8 cellular contexts compared by ENCODE assay signal in the genomic region with DNA sequence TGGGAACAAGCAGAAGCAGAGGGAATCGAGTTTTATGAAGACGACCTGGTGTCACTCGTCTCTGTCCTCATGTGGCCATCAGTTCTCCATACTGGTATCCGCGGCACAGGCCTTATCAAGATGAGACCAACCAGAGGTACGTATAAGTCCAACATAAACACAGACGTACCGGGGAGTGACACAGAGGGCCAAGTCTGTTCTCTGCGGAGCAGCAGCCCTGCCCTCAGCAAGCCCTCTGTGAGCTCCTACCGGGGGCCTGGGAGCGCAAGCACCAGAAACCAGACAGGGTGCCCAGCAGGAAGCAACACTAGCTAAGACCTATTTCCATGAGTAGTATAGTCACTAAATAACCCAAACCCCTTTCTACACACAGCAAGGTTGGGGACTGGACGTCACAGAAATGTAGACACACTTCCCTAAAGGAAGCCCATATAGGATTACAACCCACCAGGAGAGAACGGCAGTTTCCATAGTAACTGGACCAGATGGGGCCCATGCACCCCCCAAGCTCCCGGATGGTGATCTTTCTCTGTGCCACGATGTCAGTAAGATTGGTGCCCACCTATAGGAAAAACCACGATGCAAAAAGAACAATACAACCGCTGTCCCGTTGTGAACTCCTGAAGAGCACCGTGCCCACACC. TPM values are rescaled to one million over a fixed set of nuclear protein-coding genes. Genes with fewer than 3 reads are reported as not detected.
DNase-seq lines count a peak whose midpoint lies in the region; ATAC-seq and TF ChIP-seq lines count a peak whose summit lies in the region.

No MANE protein-coding gene starts in this region.

- peak overlapping the region; percentile 90 for H3K9ac ChIP-seq in iPS-15b (ENCODE audit: low read depth, low read length)
- peak overlapping the region; percentile 28 to 95 (median 86) for H3K9ac ChIP-seq in subcutaneous abdominal adipose tissue (ENCODE audit: low read length in 5 of 5)

- peak overlapping the region; percentile 74 for H3K27ac ChIP-seq in subcutaneous abdominal adipose tissue (ENCODE audit: low read depth, low read length)

- peak overlapping the region; percentile 26 for H3K27ac Mint-ChIP-seq in T-helper 2 cell treated with Interferon-gamma antibody and Interleukin-4, amounts not matched to agents 5 μg/mL and 100 μg/mL, for 36 hours

- no peak for ATAC-seq in GM21825 (IDR thresholded peaks at IDR 0.05; ENCODE audit: unreplicated experiment)

- peak overlapping the region; percentile 92 for H3K4me3 Mint-ChIP-seq in T-helper 2 cell treated with Interferon-gamma antibody and Interleukin-4, amounts not matched to agents 5 μg/mL and 100 μg/mL, for 36 hours

- peaks cover 17% of the 10 kb centered on the region for H3K4me1 Mint-ChIP-seq in T-helper 2 cell treated with Interferon-gamma antibody and Interleukin-4, amounts not matched to agents 5 μg/mL and 100 μg/mL, for 36 hours (ENCODE audit: low read depth)

- H3K9me3 ChIP-seq in iPS-15b (ENCODE audit: control insufficient read depth, insufficient read depth, low read length) (no peaks in the 10 kb centered on the region), subcutaneous abdominal adipose tissue (ENCODE audit: control insufficient read depth in 5 of 5, low read length in 5 of 5) (no peaks in the 10 kb centered on the region)

- H3K27me3 ChIP-seq in iPS-15b (ENCODE audit: control insufficient read depth, insufficient read depth, low read length) (no peaks in the 10 kb centered on the region), subcutaneous abdominal adipose tissue (ENCODE audit: control insufficient read depth in 5 of 5, insufficient read depth in 4 of 5, low read length in 5 of 5) (no peaks in the 10 kb centered on the region)

- no peaks in the 10 kb centered on the region for H3K9me3 Mint-ChIP-seq in T-helper 2 cell treated with Interferon-gamma antibody and Interleukin-4, amounts not matched to agents 5 μg/mL and 100 μg/mL, for 36 hours

- no peak for TF ChIP-seq CTCF in WI38 (IDR thresholded peaks at IDR 0.05; ENCODE audit: low read depth, low read length)

- H3K4me3 ChIP-seq in WI38 (ENCODE audit: low read depth, low read length) (peak overlapping the region; percentile 96), iPS-15b (ENCODE audit: low read depth, low read length) (peak overlapping the region; percentile 82), subcutaneous abdominal adipose tissue (ENCODE audit: low read depth in 1 of 5, low read length in 5 of 5) (peak overlapping the region; percentile 79 to 94 (median 90))

- DNase-seq in T-helper 2 cell treated with Interferon-gamma antibody and Interleukin-4, amounts not matched to agents 5 μg/mL and 100 μg/mL, for 36 hours (ENCODE audit: low spot score) = no peak
- DNase-seq in T-helper 2 cell (no peak), retina (no peak), H4 (ENCODE audit: low spot score) (no peak)

- H3K36me3 ChIP-seq in iPS-15b (ENCODE audit: control insufficient read depth, insufficient read depth, low read length) (peaks cover 35% of the 10 kb centered on the region), subcutaneous abdominal adipose tissue (ENCODE audit: control insufficient read depth in 5 of 5, insufficient read depth in 5 of 5, low read length in 5 of 5) (peaks cover 0 to 36% (median 21%) of the 10 kb centered on the region in 5 donors)

- peaks cover 28% of the 10 kb centered on the region for H3K36me3 Mint-ChIP-seq in T-helper 2 cell treated with Interferon-gamma antibody and Interleukin-4, amounts not matched to agents 5 μg/mL and 100 μg/mL, for 36 hours (ENCODE audit: low read depth)

- H3K4me1 ChIP-seq in iPS-15b (ENCODE audit: control insufficient read depth, insufficient read depth, low read length) (peaks cover 6% of the 10 kb centered on the region), subcutaneous abdominal adipose tissue (ENCODE audit: control insufficient read depth in 5 of 5, insufficient read depth in 5 of 5, low read length in 5 of 5) (peaks cover 14 to 38% (median 33%) of the 10 kb centered on the region in 5 donors)

- H3K27me3 Mint-ChIP-seq in T-helper 2 cell treated with Interferon-gamma antibody and Interleukin-4, amounts not matched to agents 5 μg/mL and 100 μg/mL, for 36 hours (ENCODE audit: low read depth) = peaks cover 2% of the 10 kb centered on the region

RNA-seq across cellular contexts. Expression of a gene that starts 0.9 kb away (rescaled TPM):
- 31.1 and 47.5 TPM in 2 replicates for total RNA-seq in H4 (2014; rRNA removed; shearing (Covaris generic))

RNA-seq across cellular contexts. Expression of a gene that starts 1.1 kb away (rescaled TPM):
- 26.6 and 38.3 TPM in 2 replicates for total RNA-seq in H4 (2014; rRNA removed; shearing (Covaris generic))

RNA-seq across cellular contexts. Expression of a gene that starts 16.1 kb away (rescaled TPM):
- 10.7 and 16.7 TPM in 2 replicates for total RNA-seq in H4 (2014; rRNA removed; shearing (Covaris generic))

RNA-seq across cellular contexts. Expression of a gene that starts 16.3 kb away (rescaled TPM):
- total RNA-seq in H4 (2014; rRNA removed; shearing (Covaris generic)) = 36.3 and 47.4 TPM in 2 replicates

RNA-seq across cellular contexts. Expression of a gene that starts 20.5 kb away (rescaled TPM):
- 16.9 and 21.9 TPM in 2 replicates for total RNA-seq in H4 (2014; rRNA removed; shearing (Covaris generic))
